ENCODE assay signal across 1 cellular context in the genomic region with DNA sequence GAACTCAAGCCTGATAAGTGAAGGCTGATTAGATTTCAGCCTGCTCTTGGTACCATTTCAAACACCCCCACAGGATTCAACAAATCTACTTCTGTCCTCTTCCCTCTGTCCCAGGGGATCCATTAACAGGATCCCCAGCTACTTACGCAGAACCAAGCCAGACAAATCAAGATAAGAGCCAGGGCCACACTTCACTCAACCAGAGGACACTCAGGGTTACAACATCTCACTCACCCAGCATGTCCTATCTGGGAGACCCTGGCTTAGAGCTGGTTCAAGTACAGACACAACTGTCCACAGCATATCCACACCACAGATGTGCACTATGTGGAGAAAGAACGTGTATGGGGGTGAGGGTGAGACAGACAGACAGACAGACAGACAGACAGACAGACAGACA.
TF ChIP-seq lines count a peak whose summit lies in the region.

No MANE protein-coding gene starts in this region.

TF ChIP-seq in IMR-90, 13 proteins besides CTCF, POLR2A, EP300 and RAD21 (continued from another document):
- TF ChIP-seq MAFK (IDR thresholded peaks at IDR 0.05; ENCODE audit: low read depth, low read length) (no peak), CEBPB (IDR thresholded peaks at IDR 0.05; ENCODE audit: low read depth, low read length) (no peak), MAZ (IDR thresholded peaks at IDR 0.05; ENCODE audit: borderline replicate concordance, low read depth, low read length) (no peak), FOS (IDR thresholded peaks at IDR 0.05; ENCODE audit: low read depth, low read length) (no peak), BHLHE40 (IDR thresholded peaks at IDR 0.05; ENCODE audit: low read depth, low read length) (no peak), MXI1 (IDR thresholded peaks at IDR 0.05; ENCODE audit: borderline replicate concordance, low read depth, low read length) (no peak)
- TF ChIP-seq, protein P1, sequence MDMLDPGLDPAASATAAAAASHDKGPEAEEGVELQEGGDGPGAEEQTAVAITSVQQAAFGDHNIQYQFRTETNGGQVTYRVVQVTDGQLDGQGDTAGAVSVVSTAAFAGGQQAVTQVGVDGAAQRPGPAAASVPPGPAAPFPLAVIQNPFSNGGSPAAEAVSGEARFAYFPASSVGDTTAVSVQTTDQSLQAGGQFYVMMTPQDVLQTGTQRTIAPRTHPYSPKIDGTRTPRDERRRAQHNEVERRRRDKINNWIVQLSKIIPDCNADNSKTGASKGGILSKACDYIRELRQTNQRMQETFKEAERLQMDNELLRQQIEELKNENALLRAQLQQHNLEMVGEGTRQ (IDR thresholded peaks at IDR 0.05; ENCODE audit: low read depth, low read length): no peak
- TF ChIP-seq, protein P2, sequence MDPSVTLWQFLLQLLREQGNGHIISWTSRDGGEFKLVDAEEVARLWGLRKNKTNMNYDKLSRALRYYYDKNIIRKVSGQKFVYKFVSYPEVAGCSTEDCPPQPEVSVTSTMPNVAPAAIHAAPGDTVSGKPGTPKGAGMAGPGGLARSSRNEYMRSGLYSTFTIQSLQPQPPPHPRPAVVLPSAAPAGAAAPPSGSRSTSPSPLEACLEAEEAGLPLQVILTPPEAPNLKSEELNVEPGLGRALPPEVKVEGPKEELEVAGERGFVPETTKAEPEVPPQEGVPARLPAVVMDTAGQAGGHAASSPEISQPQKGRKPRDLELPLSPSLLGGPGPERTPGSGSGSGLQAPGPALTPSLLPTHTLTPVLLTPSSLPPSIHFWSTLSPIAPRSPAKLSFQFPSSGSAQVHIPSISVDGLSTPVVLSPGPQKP (IDR thresholded peaks at IDR 0.05; ENCODE audit: borderline replicate concordance, low read depth, low read length): no peak
